Comparison of ENCODE assay signal across 8 cellular contexts in genomic region chr3:196968233-196969000, GRCh38.
DNase-seq lines count a peak whose midpoint lies in the region; TF ChIP-seq lines count a peak whose summit lies in the region.

A gene with protein sequence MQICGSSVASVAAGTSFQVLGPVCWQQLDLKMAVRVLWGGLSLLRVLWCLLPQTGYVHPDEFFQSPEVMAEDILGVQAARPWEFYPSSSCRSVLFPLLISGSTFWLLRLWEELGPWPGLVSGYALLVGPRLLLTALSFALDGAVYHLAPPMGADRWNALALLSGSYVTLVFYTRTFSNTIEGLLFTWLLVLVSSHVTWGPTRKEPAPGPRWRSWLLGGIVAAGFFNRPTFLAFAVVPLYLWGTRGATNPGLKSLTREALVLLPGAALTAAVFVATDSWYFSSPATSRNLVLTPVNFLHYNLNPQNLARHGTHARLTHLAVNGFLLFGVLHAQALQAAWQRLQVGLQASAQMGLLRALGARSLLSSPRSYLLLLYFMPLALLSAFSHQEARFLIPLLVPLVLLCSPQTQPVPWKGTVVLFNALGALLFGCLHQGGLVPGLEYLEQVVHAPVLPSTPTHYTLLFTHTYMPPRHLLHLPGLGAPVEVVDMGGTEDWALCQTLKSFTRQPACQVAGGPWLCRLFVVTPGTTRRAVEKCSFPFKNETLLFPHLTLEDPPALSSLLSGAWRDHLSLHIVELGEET (minus strand): TSS chr3:196968833. CDS start chr3:196952031, 16,802 bp downstream.

- peak; percentile 69 for DNase-seq in NCI-H82 (lab: John Stamatoyannopoulos, UW)
- DNase-seq in NCI-H82 treated with DMSO at 0.1 percent for 48 hours (lab: John Stamatoyannopoulos, UW; ENCODE audit: unreplicated experiment): no peak
- peak; percentile 18 for DNase-seq in HCEC 1CT
- peak; percentile 34 for DNase-seq in NAMALWA (ENCODE audit: low spot score)
- DNase-seq in activated CD8-positive, alpha-beta memory T cell treated with anti-CD3 and anti-CD28 coated beads for 48 hours (ENCODE audit: low read depth in 2 of 3, low spot score in 2 of 3): peak in 2 of 3 experiments; percentile 16 to 32
- DNase-seq in fibroblast of gingiva (ENCODE audit: low read depth): peak; percentile 52
- DNase-seq in superior temporal gyrus (ENCODE audit: extremely low spot score): no peak

- H3K4me3 Mint-ChIP-seq in nephron: peak within 1 kb of the TSS; percentile 72 to 83 (median 80)

- no peaks in the 10 kb centered on the region for H3K36me3 Mint-ChIP-seq in nephron (ENCODE audit: low read depth)

- no peaks in the 10 kb centered on the region for H3K4me1 Mint-ChIP-seq in nephron

- no peaks in the 10 kb centered on the region for H3K9me3 Mint-ChIP-seq in nephron

- H3K27me3 Mint-ChIP-seq in nephron (ENCODE audit: low read depth): peaks cover 59% of the 10 kb centered on the region

- H3K27ac Mint-ChIP-seq in nephron: no peak within 1 kb of the TSS

- no peak for TF ChIP-seq CTCF in nephron (IDR thresholded peaks at IDR 0.05; ENCODE audit: unreplicated experiment in 3 of 3)

Comparison
In these comparisons a context has a peak if more than half of its experiments do, and no peak if none do; other contexts are left out.
1. DNase-seq: peak in NCI-H82 (single experiment), HCEC 1CT (single experiment), NAMALWA (single experiment), activated CD8-positive, alpha-beta memory T cell treated with anti-CD3 and anti-CD28 coated beads for 48 hours (2 of 3) and fibroblast of gingiva (single experiment); none in NCI-H82 treated with DMSO at 0.1 percent for 48 hours (single experiment) and superior temporal gyrus (single experiment).